In the genomic region with DNA sequence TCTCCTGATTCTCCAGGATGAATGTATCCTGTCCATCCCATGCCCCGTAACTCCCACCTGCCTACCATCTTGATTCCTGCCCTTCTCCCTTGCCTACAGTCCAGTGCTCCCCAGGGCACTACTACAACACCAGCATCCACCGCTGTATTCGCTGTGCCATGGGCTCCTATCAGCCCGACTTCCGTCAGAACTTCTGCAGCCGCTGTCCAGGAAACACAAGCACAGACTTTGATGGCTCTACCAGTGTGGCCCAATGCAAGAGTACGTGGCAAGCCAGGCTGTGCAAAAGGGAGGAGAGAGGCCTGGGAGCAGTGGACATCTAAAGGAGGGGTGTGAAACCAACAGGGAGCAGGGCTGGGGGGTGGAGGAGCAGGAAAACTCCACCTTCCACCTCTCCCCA, we compare ENCODE assay signal across 25 cellular contexts. TPM values are rescaled to one million over a fixed set of nuclear protein-coding genes. Genes with fewer than 3 reads are reported as not detected.
"Had no signal": no experiment of that assay in that cellular context is flagged by ENCODE, and none has a peak within 500 bp of the region (broad histone marks: within the 10 kb centered on the region; RNA-seq: fewer than 3 reads in every experiment).

No MANE protein-coding gene starts in this region.

- H3K4me3 Mint-ChIP-seq: activated CD4-positive, alpha-beta memory T cell treated with anti-CD3 and anti-CD28 coated beads, Interleukin-2, amount 10 ng/mL, durations not matched to agents 7 days and 5 days; activated CD4-positive, alpha-beta T cell treated with anti-CD3 and anti-CD28 coated beads, Interleukin-2, amount 10 ng/mL, durations not matched to agents 7 days and 5 days; activated naive CD4-positive, alpha-beta T cell treated with anti-CD3 and anti-CD28 coated beads, Interleukin-2, amount 10 ng/mL, durations not matched to agents 7 days and 5 days; activated naive CD8-positive, alpha-beta T cell treated with anti-CD3 and anti-CD28 coated beads, Interleukin-2, amount 10 ng/mL, durations not matched to agents 7 days and 5 days; activated T-cell treated with anti-CD3 and anti-CD28 coated beads, Interleukin-2, amount 50 U/mL, for 24 hours; activated T-cell treated with anti-CD3 and anti-CD28 coated beads, Interleukin-2, amount 50 U/mL, for 72 hours had no signal

- H3K27me3 Mint-ChIP-seq: activated CD4-positive, alpha-beta memory T cell treated with anti-CD3 and anti-CD28 coated beads, Interleukin-2, amount 10 ng/mL, durations not matched to agents 7 days and 5 days; activated CD4-positive, alpha-beta T cell treated with anti-CD3 and anti-CD28 coated beads, Interleukin-2, amount 10 ng/mL, durations not matched to agents 7 days and 5 days; activated naive CD8-positive, alpha-beta T cell treated with anti-CD3 and anti-CD28 coated beads, Interleukin-2, amount 10 ng/mL, durations not matched to agents 7 days and 5 days; activated T-cell treated with anti-CD3 and anti-CD28 coated beads, Interleukin-2, amount 50 U/mL, for 24 hours had no signal

- H3K9me3 Mint-ChIP-seq: activated CD4-positive, alpha-beta memory T cell treated with anti-CD3 and anti-CD28 coated beads, Interleukin-2, amount 10 ng/mL, durations not matched to agents 7 days and 5 days; activated CD4-positive, alpha-beta T cell treated with anti-CD3 and anti-CD28 coated beads, Interleukin-2, amount 10 ng/mL, durations not matched to agents 7 days and 5 days; activated naive CD4-positive, alpha-beta T cell treated with anti-CD3 and anti-CD28 coated beads, Interleukin-2, amount 10 ng/mL, durations not matched to agents 7 days and 5 days; activated naive CD4-positive, alpha-beta T cell treated with anti-CD3 and anti-CD28 coated beads, Interleukin-2, amount 50 U/mL, for 72 hours; activated naive CD8-positive, alpha-beta T cell treated with anti-CD3 and anti-CD28 coated beads, Interleukin-2, amount 10 ng/mL, durations not matched to agents 7 days and 5 days; activated T-cell treated with anti-CD3 and anti-CD28 coated beads, Interleukin-2, amount 50 U/mL, for 24 hours; activated T-cell treated with anti-CD3 and anti-CD28 coated beads, Interleukin-2, amount 50 U/mL, for 72 hours had no signal

- FAIRE-seq: astrocyte, colon, endometrium, frontal cortex had no signal

- ATAC-seq: activated naive CD4-positive, alpha-beta T cell treated with anti-CD3 and anti-CD28 coated beads, Interleukin-2, amount 50 U/mL, for 72 hours; activated T-cell treated with anti-CD3 and anti-CD28 coated beads, Interleukin-2, amount 50 U/mL, for 72 hours; esophagus mucosa had no signal

- H3K27me3 ChIP-seq: brain microvascular endothelial cell had no signal

- H3K27ac ChIP-seq: brain microvascular endothelial cell had no signal

- H3K36me3 Mint-ChIP-seq: activated naive CD4-positive, alpha-beta T cell treated with anti-CD3 and anti-CD28 coated beads, Interleukin-2, amount 10 ng/mL, durations not matched to agents 7 days and 5 days; activated naive CD4-positive, alpha-beta T cell treated with anti-CD3 and anti-CD28 coated beads, Interleukin-2, amount 50 U/mL, for 72 hours had no signal

- H3K27ac Mint-ChIP-seq: activated CD4-positive, alpha-beta memory T cell treated with anti-CD3 and anti-CD28 coated beads, Interleukin-2, amount 10 ng/mL, durations not matched to agents 7 days and 5 days; activated CD4-positive, alpha-beta T cell treated with anti-CD3 and anti-CD28 coated beads, Interleukin-2, amount 10 ng/mL, durations not matched to agents 7 days and 5 days; activated naive CD4-positive, alpha-beta T cell treated with anti-CD3 and anti-CD28 coated beads, Interleukin-2, amount 10 ng/mL, durations not matched to agents 7 days and 5 days; activated naive CD4-positive, alpha-beta T cell treated with anti-CD3 and anti-CD28 coated beads, Interleukin-2, amount 50 U/mL, for 72 hours; activated naive CD8-positive, alpha-beta T cell treated with anti-CD3 and anti-CD28 coated beads, Interleukin-2, amount 10 ng/mL, durations not matched to agents 7 days and 5 days; activated T-cell treated with anti-CD3 and anti-CD28 coated beads, Interleukin-2, amount 50 U/mL, for 72 hours had no signal

- DNase-seq: activated CD4-positive, alpha-beta memory T cell treated with anti-CD3 and anti-CD28 coated beads, Interleukin-2, amount 10 ng/mL, durations not matched to agents 7 days and 5 days; activated CD4-positive, alpha-beta T cell treated with anti-CD3 and anti-CD28 coated beads for 1 hour; activated CD4-positive, alpha-beta T cell treated with anti-CD3 and anti-CD28 coated beads for 4 hours; activated CD4-positive, alpha-beta T cell treated with anti-CD3 and anti-CD28 coated beads, Interleukin-2, amount 10 ng/mL, durations not matched to agents 7 days and 5 days; activated CD4-positive, alpha-beta T cell treated with anti-CD3 and anti-CD28 coated beads, Interleukin-2, amount 50 U/mL, for 4 hours; activated CD8-positive, alpha-beta memory T cell treated with anti-CD3 and anti-CD28 coated beads, Interleukin-2, amount 50 U/mL, for 48 hours; activated gamma-delta T cell; activated naive CD4-positive, alpha-beta T cell; activated naive CD4-positive, alpha-beta T cell treated with anti-CD3 and anti-CD28 coated beads, Interleukin-2, amount 10 ng/mL, durations not matched to agents 7 days and 5 days; activated naive CD8-positive, alpha-beta T cell treated with anti-CD3 and anti-CD28 coated beads, Interleukin-2, amount 10 ng/mL, durations not matched to agents 7 days and 5 days; activated T-cell treated with anti-CD3 and anti-CD28 coated beads for 4 hours; activated T-cell treated with anti-CD3 and anti-CD28 coated beads, Interleukin-2, amount 50 U/mL, for 24 hours; activated T-cell treated with anti-CD3 and anti-CD28 coated beads, Interleukin-2, amount 50 U/mL, for 72 hours; brain microvascular endothelial cell; caudate nucleus; effector CD8-positive, alpha-beta T cell; foreskin fibroblast; T-helper 2 cell had no signal

RNA-seq across cellular contexts. Expression of a gene that starts 30.8 kb away (rescaled TPM):
- total RNA-seq: activated CD4-positive, alpha-beta memory T cell treated with anti-CD3 and anti-CD28 coated beads, Interleukin-2, amount 10 ng/mL, durations not matched to agents 7 days and 5 days; activated CD4-positive, alpha-beta T cell treated with anti-CD3 and anti-CD28 coated beads, Interleukin-2, amount 10 ng/mL, durations not matched to agents 7 days and 5 days; T-helper 1 cell treated with Interleukin-12 subunit alpha and Interleukin-12 subunit beta and Interleukin-4 antibody, amounts not matched to agents 30 ng/mL and 1 ng/mL, for 36 hours had no signal
